Comparison of ENCODE assay signal across 1 cellular context in the genomic region with DNA sequence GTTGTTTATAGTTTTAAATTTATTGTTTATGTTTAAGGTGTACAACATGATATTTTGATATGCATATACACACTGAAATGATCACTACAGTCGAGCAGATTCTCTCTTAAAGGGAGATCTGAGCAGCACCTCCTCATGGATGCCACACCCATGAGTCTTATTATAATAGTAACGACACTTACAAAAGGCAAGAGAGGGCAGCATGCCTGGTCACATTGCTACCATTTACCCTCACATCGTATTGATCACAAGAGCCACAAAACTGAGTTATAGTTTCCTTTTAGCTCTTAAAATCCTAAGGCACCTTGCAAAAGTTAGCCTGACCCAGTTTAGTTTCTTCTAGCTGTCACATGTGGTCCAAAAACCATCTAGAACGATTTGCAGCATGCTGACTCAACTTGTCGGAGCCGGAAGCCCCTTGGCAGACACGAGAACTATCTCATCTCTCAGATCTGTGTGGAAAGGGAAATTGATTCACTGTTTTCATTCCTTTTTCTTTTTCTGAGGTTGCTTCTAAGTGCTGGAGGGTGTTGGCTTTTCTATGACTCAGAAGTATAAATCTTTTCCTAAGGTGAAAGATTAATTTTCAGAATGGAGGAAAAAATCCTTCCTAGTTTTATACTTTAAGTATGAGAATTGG.
A peak's percentile ranks its signal among the peaks of the same experiment; 100 is the strongest.
TF ChIP-seq lines count a peak whose summit lies in the region.

No MANE protein-coding gene starts in this region.

TF ChIP-seq in K562, 482 proteins besides CTCF, POLR2A, EP300 and RAD21 (continued from another document and continues in another):
- TF ChIP-seq, protein P1, sequence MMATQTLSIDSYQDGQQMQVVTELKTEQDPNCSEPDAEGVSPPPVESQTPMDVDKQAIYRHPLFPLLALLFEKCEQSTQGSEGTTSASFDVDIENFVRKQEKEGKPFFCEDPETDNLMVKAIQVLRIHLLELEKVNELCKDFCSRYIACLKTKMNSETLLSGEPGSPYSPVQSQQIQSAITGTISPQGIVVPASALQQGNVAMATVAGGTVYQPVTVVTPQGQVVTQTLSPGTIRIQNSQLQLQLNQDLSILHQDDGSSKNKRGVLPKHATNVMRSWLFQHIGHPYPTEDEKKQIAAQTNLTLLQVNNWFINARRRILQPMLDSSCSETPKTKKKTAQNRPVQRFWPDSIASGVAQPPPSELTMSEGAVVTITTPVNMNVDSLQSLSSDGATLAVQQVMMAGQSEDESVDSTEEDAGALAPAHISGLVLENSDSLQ (IDR thresholded peaks at IDR 0.05) = peak; percentile 19; the same call in 1 of the 2 replicates
- TF ChIP-seq RBM22 (IDR thresholded peaks at IDR 0.05; ENCODE audit: low read depth, low read length, poor library complexity, severe bottlenecking) (no peak), PRMT5 (CRISPR knock-in tag; IDR thresholded peaks at IDR 0.05) (no peak), FOXA3 (CRISPR knock-in tag; conservative IDR thresholded peaks at IDR 0.05 in 1 of 2, IDR thresholded peaks at IDR 0.05 in 1 of 2) (no peak), KDM1A (IDR thresholded peaks at IDR 0.05) (peak in 1 of 2 experiments; percentile 62; a peak in 3 of 4 replicates), HNRNPK (IDR thresholded peaks at IDR 0.05; ENCODE audit: low read depth, low read length, poor library complexity, severe bottlenecking) (no peak), SMAD1 (IDR thresholded peaks at IDR 0.05; ENCODE audit: low read depth, low read length, partially characterized antibody) (no peak), MYBL2 (IDR thresholded peaks at IDR 0.05; ENCODE audit: low read depth) (no peak), MYBL2 (CRISPR knock-in tag; IDR thresholded peaks at IDR 0.05; ENCODE audit: borderline replicate concordance) (no peak), ZNF445 (CRISPR knock-in tag; IDR thresholded peaks at IDR 0.05; ENCODE audit: low read depth) (0 out of 2 replicates have a peak, but pooled peaks have one; percentile 32), ESRRA (IDR thresholded peaks at IDR 0.05; ENCODE audit: borderline replicate concordance, low read depth) (no peak), SMARCE1 (IDR thresholded peaks at IDR 0.05) (0 out of 2 replicates have a peak, but pooled peaks have one; percentile 27), FOSL1 (tag; conservative IDR thresholded peaks at IDR 0.05) (peak; percentile 73), ZNF655 (CRISPR knock-in tag; IDR thresholded peaks at IDR 0.05) (no peak), NR2C1 (IDR thresholded peaks at IDR 0.05) (no peak), NR2C1 (tag; IDR thresholded peaks at IDR 0.05) (no peak), ZNF764 (CRISPR knock-in tag; IDR thresholded peaks at IDR 0.05; ENCODE audit: low read depth) (peak; percentile 64; the same call in 1 of the 2 replicates), SPI1 (IDR thresholded peaks at IDR 0.05; ENCODE audit: borderline replicate concordance, low read depth, low read length) (no peak), CBX8 (IDR thresholded peaks at IDR 0.05; ENCODE audit: borderline replicate concordance, extremely low read depth, low read depth, low read length, poor library complexity, severe bottlenecking) (no peak), MTA2 (IDR thresholded peaks at IDR 0.05; ENCODE audit: low read depth) (no peak), RBBP5 (IDR thresholded peaks at IDR 0.05; ENCODE audit: borderline replicate concordance, insufficient read depth, low read length, poor library complexity, severe bottlenecking) (no peak), GATAD2B (IDR thresholded peaks at IDR 0.05; ENCODE audit: borderline replicate concordance) (no peak), SMARCA4 (IDR thresholded peaks at IDR 0.05) (peak; percentile 48; the same call in 1 of the 2 replicates), RBM34 (IDR thresholded peaks at IDR 0.05; ENCODE audit: borderline replicate concordance, insufficient read depth, low read length) (no peak), CBX3 (IDR thresholded peaks at IDR 0.05; ENCODE audit: borderline replicate concordance in 1 of 2, low read length in 2 of 2) (no peak), NCOA4 (IDR thresholded peaks at IDR 0.05; ENCODE audit: partially characterized antibody) (no peak), GABPA (tag; conservative IDR thresholded peaks at IDR 0.05; ENCODE audit: low read depth) (peak; percentile 68), TEAD2 (tag; IDR thresholded peaks at IDR 0.05) (no peak), PPARD (CRISPR knock-in tag; IDR thresholded peaks at IDR 0.05) (no peak), SRSF1 (IDR thresholded peaks at IDR 0.05; ENCODE audit: low read depth, low read length) (no peak), ZNF518B (CRISPR knock-in tag; IDR thresholded peaks at IDR 0.05) (no peak), SRF (CRISPR knock-in tag; IDR thresholded peaks at IDR 0.05) (no peak), ZNF699 (CRISPR knock-in tag; IDR thresholded peaks at IDR 0.05; ENCODE audit: insufficient replicate concordance) (no peak), NFE2 (IDR thresholded peaks at IDR 0.05; ENCODE audit: low read depth) (peak; percentile 34), JUND (IDR thresholded peaks at IDR 0.05; ENCODE audit: borderline replicate concordance, low read depth, low read length) (peak; percentile 70; the same call in 1 of the 2 replicates), JUND (tag; IDR thresholded peaks at IDR 0.05; ENCODE audit: borderline replicate concordance, low read depth, low read length) (no peak), RCOR1 (IDR thresholded peaks at IDR 0.05; ENCODE audit: borderline replicate concordance in 1 of 2, low read depth in 2 of 2, low read length in 2 of 2) (0 out of 4 replicates have a peak, but pooled peaks of 1 of the 2 experiments have one; percentile 34), ZNF436 (CRISPR knock-in tag; IDR thresholded peaks at IDR 0.05) (no peak), POLR2AphosphoS5 (IDR thresholded peaks at IDR 0.05; ENCODE audit: control insufficient read depth, insufficient read depth, low read depth, low read length) (no peak), PTBP1 (IDR thresholded peaks at IDR 0.05; ENCODE audit: low read depth, low read length) (no peak)
- TF ChIP-seq, protein P2, sequence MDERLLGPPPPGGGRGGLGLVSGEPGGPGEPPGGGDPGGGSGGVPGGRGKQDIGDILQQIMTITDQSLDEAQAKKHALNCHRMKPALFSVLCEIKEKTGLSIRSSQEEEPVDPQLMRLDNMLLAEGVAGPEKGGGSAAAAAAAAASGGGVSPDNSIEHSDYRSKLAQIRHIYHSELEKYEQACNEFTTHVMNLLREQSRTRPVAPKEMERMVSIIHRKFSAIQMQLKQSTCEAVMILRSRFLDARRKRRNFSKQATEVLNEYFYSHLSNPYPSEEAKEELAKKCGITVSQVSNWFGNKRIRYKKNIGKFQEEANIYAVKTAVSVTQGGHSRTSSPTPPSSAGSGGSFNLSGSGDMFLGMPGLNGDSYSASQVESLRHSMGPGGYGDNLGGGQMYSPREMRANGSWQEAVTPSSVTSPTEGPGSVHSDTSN (CRISPR knock-in tag; IDR thresholded peaks at IDR 0.05; ENCODE audit: low read depth) = no peak
- TF ChIP-seq, protein P2 (tag; conservative IDR thresholded peaks at IDR 0.05; ENCODE audit: low read depth) = peak; percentile 34
- TF ChIP-seq, protein P3, sequence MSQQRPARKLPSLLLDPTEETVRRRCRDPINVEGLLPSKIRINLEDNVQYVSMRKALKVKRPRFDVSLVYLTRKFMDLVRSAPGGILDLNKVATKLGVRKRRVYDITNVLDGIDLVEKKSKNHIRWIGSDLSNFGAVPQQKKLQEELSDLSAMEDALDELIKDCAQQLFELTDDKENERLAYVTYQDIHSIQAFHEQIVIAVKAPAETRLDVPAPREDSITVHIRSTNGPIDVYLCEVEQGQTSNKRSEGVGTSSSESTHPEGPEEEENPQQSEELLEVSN (IDR thresholded peaks at IDR 0.05; ENCODE audit: borderline replicate concordance in 1 of 2, extremely low read depth in 1 of 2, insufficient read depth in 1 of 2, insufficient read length in 1 of 2, low read depth in 1 of 2, low read length in 1 of 2, poor library complexity in 1 of 2, severe bottlenecking in 1 of 2) = no peak
- TF ChIP-seq, protein P4, sequence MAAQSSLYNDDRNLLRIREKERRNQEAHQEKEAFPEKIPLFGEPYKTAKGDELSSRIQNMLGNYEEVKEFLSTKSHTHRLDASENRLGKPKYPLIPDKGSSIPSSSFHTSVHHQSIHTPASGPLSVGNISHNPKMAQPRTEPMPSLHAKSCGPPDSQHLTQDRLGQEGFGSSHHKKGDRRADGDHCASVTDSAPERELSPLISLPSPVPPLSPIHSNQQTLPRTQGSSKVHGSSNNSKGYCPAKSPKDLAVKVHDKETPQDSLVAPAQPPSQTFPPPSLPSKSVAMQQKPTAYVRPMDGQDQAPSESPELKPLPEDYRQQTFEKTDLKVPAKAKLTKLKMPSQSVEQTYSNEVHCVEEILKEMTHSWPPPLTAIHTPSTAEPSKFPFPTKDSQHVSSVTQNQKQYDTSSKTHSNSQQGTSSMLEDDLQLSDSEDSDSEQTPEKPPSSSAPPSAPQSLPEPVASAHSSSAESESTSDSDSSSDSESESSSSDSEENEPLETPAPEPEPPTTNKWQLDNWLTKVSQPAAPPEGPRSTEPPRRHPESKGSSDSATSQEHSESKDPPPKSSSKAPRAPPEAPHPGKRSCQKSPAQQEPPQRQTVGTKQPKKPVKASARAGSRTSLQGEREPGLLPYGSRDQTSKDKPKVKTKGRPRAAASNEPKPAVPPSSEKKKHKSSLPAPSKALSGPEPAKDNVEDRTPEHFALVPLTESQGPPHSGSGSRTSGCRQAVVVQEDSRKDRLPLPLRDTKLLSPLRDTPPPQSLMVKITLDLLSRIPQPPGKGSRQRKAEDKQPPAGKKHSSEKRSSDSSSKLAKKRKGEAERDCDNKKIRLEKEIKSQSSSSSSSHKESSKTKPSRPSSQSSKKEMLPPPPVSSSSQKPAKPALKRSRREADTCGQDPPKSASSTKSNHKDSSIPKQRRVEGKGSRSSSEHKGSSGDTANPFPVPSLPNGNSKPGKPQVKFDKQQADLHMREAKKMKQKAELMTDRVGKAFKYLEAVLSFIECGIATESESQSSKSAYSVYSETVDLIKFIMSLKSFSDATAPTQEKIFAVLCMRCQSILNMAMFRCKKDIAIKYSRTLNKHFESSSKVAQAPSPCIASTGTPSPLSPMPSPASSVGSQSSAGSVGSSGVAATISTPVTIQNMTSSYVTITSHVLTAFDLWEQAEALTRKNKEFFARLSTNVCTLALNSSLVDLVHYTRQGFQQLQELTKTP (IDR thresholded peaks at IDR 0.05; ENCODE audit: low read depth in 1 of 2, partially characterized antibody in 2 of 2) = no peak
- TF ChIP-seq, protein P5, sequence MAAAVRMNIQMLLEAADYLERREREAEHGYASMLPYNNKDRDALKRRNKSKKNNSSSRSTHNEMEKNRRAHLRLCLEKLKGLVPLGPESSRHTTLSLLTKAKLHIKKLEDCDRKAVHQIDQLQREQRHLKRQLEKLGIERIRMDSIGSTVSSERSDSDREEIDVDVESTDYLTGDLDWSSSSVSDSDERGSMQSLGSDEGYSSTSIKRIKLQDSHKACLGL (CRISPR knock-in tag; IDR thresholded peaks at IDR 0.05; ENCODE audit: borderline replicate concordance, poor library complexity, severe bottlenecking) = no peak
